In the genomic region with DNA sequence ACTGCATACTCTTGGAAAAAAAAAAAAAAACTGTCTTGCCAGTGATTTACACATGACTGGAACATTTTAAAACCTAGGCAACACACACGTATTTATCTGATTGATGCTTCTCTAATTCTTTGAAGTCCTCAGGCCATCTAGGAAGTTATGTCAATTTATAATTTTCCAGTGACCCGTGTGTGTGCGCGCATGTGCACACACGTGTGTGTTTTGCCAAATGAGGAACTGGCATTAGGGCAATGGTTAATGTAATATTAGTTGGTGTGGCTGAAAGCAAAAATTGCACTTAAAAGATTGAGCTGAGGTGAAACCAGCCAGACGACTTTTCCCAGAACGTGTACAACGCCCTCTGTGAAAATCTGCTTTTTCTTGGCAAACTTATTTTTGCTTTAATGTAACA, we compare ENCODE assay signal across 21 cellular contexts.
DNase-seq lines count a peak whose midpoint lies in the region; ATAC-seq, FAIRE-seq and TF ChIP-seq lines count a peak whose summit lies in the region.
"Had no signal": no experiment of that assay in that cellular context is flagged by ENCODE, and none has a peak within 500 bp of the region (broad histone marks: within the 10 kb centered on the region; RNA-seq: fewer than 3 reads in every experiment).

No MANE protein-coding gene starts in this region.

- H3K4me2 ChIP-seq in neural progenitor cell: no peak overlapping the region

- H3K4me3 Mint-ChIP-seq in CD14-positive monocyte: peak overlapping the region; percentile 72 to 90
- peak overlapping the region in 1 of 3 experiments; percentile 58 for H3K4me3 Mint-ChIP-seq in nephron
- no peak overlapping the region for H3K4me3 Mint-ChIP-seq in neural progenitor cell
- H3K4me3 Mint-ChIP-seq: IgD-negative memory B cell; stimulated activated naive CD8-positive, alpha-beta T cell treated with anti-CD3 and anti-CD28 coated beads, Interleukin-15, Interleukin-2, amounts not matched to agents 100 ng/mL and 50 ng/mL, for 24 hours; T-helper 17 cell; WTC11 had no signal

- no peak overlapping the region for H3K9ac ChIP-seq in neural progenitor cell

- H3K27me3 Mint-ChIP-seq in CD14-positive monocyte (ENCODE audit: low read depth in 3 of 3) (peaks cover 3 to 14% (median 9%) of the 10 kb centered on the region in 3 donors), nephron (ENCODE audit: low read depth) (peaks cover 10% of the 10 kb centered on the region), neural progenitor cell (ENCODE audit: insufficient read depth, low read depth) (no peaks in the 10 kb centered on the region)
- H3K27me3 Mint-ChIP-seq: stimulated activated naive CD8-positive, alpha-beta T cell treated with anti-CD3 and anti-CD28 coated beads, Interleukin-15, Interleukin-2, amounts not matched to agents 100 ng/mL and 50 ng/mL, for 24 hours; T-helper 17 cell had no signal

- no peaks in the 10 kb centered on the region for H3F3A ChIP-seq in neural progenitor cell (ENCODE audit: low read depth)

- no peak for FAIRE-seq in GM19239 (lab: Jason Lieb, UNC)

- H3K36me3 ChIP-seq in neural progenitor cell: no peaks in the 10 kb centered on the region
- H3K36me3 ChIP-seq: cardiac muscle cell, right atrium auricular region, uterus had no signal

- peaks cover 4 to 10% (median 8%) of the 10 kb centered on the region in 7 donors for H3K9me3 Mint-ChIP-seq in CD14-positive monocyte
- peaks cover 4% of the 10 kb centered on the region for H3K9me3 Mint-ChIP-seq in nephron
- peaks cover 4 to 5% of the 10 kb centered on the region in 2 donors for H3K9me3 Mint-ChIP-seq in activated naive CD4-positive, alpha-beta T cell treated with anti-CD3 and anti-CD28 coated beads, Interleukin-2, amount 50 U/mL, for 72 hours
- peaks cover 7% of the 10 kb centered on the region for H3K9me3 Mint-ChIP-seq in neural progenitor cell
- H3K9me3 Mint-ChIP-seq: stimulated activated naive CD8-positive, alpha-beta T cell treated with anti-CD3 and anti-CD28 coated beads, Interleukin-15, Interleukin-2, amounts not matched to agents 100 ng/mL and 50 ng/mL, for 24 hours had no signal

- H3K36me3 Mint-ChIP-seq in CD14-positive monocyte: peaks cover 0 to 4% of the 10 kb centered on the region in 2 donors
- H3K36me3 Mint-ChIP-seq in nephron (ENCODE audit: low read depth): no peaks in the 10 kb centered on the region
- no peaks in the 10 kb centered on the region for H3K36me3 Mint-ChIP-seq in activated naive CD4-positive, alpha-beta T cell treated with anti-CD3 and anti-CD28 coated beads, Interleukin-2, amount 50 U/mL, for 72 hours
- no peaks in the 10 kb centered on the region for H3K36me3 Mint-ChIP-seq in neural progenitor cell
- H3K36me3 Mint-ChIP-seq: WTC11 had no signal

- no peaks in the 10 kb centered on the region for H3K27me3 ChIP-seq in neural progenitor cell
- H3K27me3 ChIP-seq: cardiac muscle cell, right atrium auricular region, uterus had no signal

- H3K4me1 ChIP-seq in neural progenitor cell: no peaks in the 10 kb centered on the region
- H3K4me1 ChIP-seq: uterus had no signal

- peak overlapping the region in 3 of 7 donors; percentile 6 to 64 (median 48) for H3K27ac Mint-ChIP-seq in CD14-positive monocyte
- peak overlapping the region; percentile 60 to 91 (median 86) for H3K27ac Mint-ChIP-seq in nephron
- no peak overlapping the region for H3K27ac Mint-ChIP-seq in activated naive CD4-positive, alpha-beta T cell treated with anti-CD3 and anti-CD28 coated beads, Interleukin-2, amount 50 U/mL, for 72 hours
- no peak overlapping the region for H3K27ac Mint-ChIP-seq in neural progenitor cell
- H3K27ac Mint-ChIP-seq: IgD-negative memory B cell; stimulated activated naive CD8-positive, alpha-beta T cell treated with anti-CD3 and anti-CD28 coated beads, Interleukin-15, Interleukin-2, amounts not matched to agents 100 ng/mL and 50 ng/mL, for 24 hours; T-helper 17 cell had no signal

- no peak overlapping the region for H3K27ac ChIP-seq in neural progenitor cell
- H3K27ac ChIP-seq: right atrium auricular region, uterus had no signal

- no peak for ATAC-seq in activated naive CD4-positive, alpha-beta T cell treated with anti-CD3 and anti-CD28 coated beads, Interleukin-2, amount 50 U/mL, for 72 hours
- ATAC-seq: T-helper 17 cell had no signal

- peaks cover 24% of the 10 kb centered on the region for H3K4me1 Mint-ChIP-seq in CD14-positive monocyte
- H3K4me1 Mint-ChIP-seq in nephron: peaks cover 9% of the 10 kb centered on the region
- H3K4me1 Mint-ChIP-seq in neural progenitor cell: peaks cover 6% of the 10 kb centered on the region
- H3K4me1 Mint-ChIP-seq: IgD-negative memory B cell, T-helper 17 cell had no signal

- no peaks in the 10 kb centered on the region for H3K79me2 ChIP-seq in neural progenitor cell (ENCODE audit: low read depth)

- no peak overlapping the region for H3K4me3 ChIP-seq in neural progenitor cell
- H3K4me3 ChIP-seq: cardiac muscle cell, uterus had no signal

- no peak for TF ChIP-seq CTCF in CD14-positive monocyte (IDR thresholded peaks at IDR 0.05)
- no peak for TF ChIP-seq CTCF in nephron (IDR thresholded peaks at IDR 0.05; ENCODE audit: unreplicated experiment in 3 of 3)
- no peak for TF ChIP-seq CTCF in neural progenitor cell (IDR thresholded peaks at IDR 0.05)

- DNase-seq in CD14-positive monocyte (ENCODE audit: low spot score) (no peak), NOMO-1 (lab: John Stamatoyannopoulos, UW; ENCODE audit: unreplicated experiment in 2 of 2) (peak; percentile 42 to 50), cerebellar cortex (ENCODE audit: low spot score) (peak; percentile 11), HCEC 1CT (no peak), neural progenitor cell (ENCODE audit: low spot score) (no peak), GM19239 (ENCODE audit: insufficient read length, low spot score) (no peak)
- DNase-seq in activated naive CD4-positive, alpha-beta T cell treated with anti-CD3 and anti-CD28 coated beads, Interleukin-2, amount 50 U/mL, for 72 hours (ENCODE audit: low spot score in 2 of 2): no peak
- DNase-seq: COR-L47; effector CD4-positive, alpha-beta T cell; hippocampal formation; kidney glomerular epithelial cell; NCI-H1105; Right ventricle myocardium superior; T-helper 17 cell; uterus had no signal

- no peaks in the 10 kb centered on the region for H4K20me1 ChIP-seq in neural progenitor cell (ENCODE audit: low read depth)

- intact Hi-C loops in CD14-positive monocyte (cut with micrococcal nuclease): no loop called here

- H2AFZ ChIP-seq in neural progenitor cell (replicated peaks): no peak overlapping the region

- no peaks in the 10 kb centered on the region for H3K9me3 ChIP-seq in neural progenitor cell (ENCODE audit: low read depth)
- H3K9me3 ChIP-seq: right atrium auricular region, uterus had no signal

Comparison
In these comparisons a context has a peak if more than half of its experiments do, and no peak if none do; other contexts are left out.
1. DNase-seq: peak in NOMO-1 (2 of 2) and cerebellar cortex (single experiment); none in CD14-positive monocyte (single experiment), activated naive CD4-positive, alpha-beta T cell treated with anti-CD3 and anti-CD28 coated beads, Interleukin-2, amount 50 U/mL, for 72 hours (0 of 2), HCEC 1CT (single experiment), neural progenitor cell (single experiment) and GM19239 (single experiment).
2. H3K27ac Mint-ChIP-seq: peak in nephron (3 of 3); none in activated naive CD4-positive, alpha-beta T cell treated with anti-CD3 and anti-CD28 coated beads, Interleukin-2, amount 50 U/mL, for 72 hours (0 of 2) and neural progenitor cell (single experiment).